Comparison of ENCODE assay signal across 14 cellular contexts in the genomic region with DNA sequence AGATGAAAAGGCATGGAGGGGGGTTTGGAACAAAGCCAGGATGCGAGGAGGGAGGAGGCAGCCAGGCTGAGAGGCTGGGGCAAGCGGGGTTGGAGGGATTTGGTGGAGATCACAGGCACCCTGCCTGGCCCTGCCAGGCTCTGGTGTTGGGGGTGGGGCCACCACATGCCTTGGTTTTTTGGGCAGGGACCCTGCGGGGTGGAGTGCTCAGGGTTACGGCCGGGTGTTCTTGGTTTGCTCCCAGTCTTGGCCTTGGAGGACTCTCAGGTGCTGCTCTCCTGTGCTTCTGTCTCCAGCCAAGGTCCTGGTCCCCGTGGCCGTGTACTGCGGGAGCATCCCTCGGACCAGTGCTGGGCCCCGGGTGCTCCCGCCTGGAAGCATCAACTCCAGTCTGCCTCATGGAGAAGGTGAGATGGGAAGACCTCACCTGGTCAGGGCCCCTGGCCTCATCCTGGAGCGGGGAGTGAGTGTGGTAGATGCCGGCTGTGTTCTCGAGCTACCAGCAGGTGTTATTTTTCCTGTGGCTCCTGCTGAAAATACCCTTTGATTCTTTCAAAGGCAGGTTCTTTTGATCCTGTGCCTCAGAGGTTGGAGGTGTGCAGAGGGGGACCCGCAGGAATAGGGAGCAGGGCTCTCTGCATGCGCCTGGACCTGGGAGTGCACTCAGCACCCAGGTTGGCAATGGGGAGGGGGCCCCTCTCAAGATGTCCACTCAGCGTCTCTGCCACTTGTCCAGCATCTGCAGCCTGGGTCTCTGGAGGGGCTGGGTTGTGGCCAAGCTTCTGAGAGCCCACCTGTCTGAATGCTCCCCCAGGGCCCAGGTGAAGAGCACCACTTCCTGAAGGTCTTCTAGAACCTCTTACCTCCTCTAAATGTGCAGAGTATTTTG. TPM values are rescaled to one million over a fixed set of nuclear protein-coding genes. Genes with fewer than 3 reads are reported as not detected.
"Had no signal": no experiment of that assay in that cellular context is flagged by ENCODE, and none has a peak within 500 bp of the region (broad histone marks: within the 10 kb centered on the region; RNA-seq: fewer than 3 reads in every experiment).

No MANE protein-coding gene starts in this region.

- H3K79me2 ChIP-seq: parathyroid adenoma had no signal

- H2AFZ ChIP-seq: neural progenitor cell, parathyroid adenoma had no signal

- H3K27ac Mint-ChIP-seq: neural progenitor cell; T-helper 1 cell treated with Interleukin-12 subunit alpha and Interleukin-12 subunit beta and Interleukin-4 antibody, amounts not matched to agents 30 μg/mL and 1 μg/mL, for 36 hours had no signal

- H3K4me1 ChIP-seq: adrenal gland, parathyroid adenoma had no signal

- H3K4me3 ChIP-seq: adrenal gland, cardiac muscle cell, esophagus muscularis mucosa, neural progenitor cell had no signal

- H3K9ac ChIP-seq: neural progenitor cell, parathyroid adenoma had no signal

- DNase-seq: activated CD4-positive, alpha-beta T cell treated with anti-CD3 and anti-CD28 coated beads, Interleukin-2, amount 50 U/mL, for 48 hours; activated naive CD4-positive, alpha-beta T cell treated with anti-CD3 and anti-CD28 coated beads, Interleukin-2, amount 50 U/mL, for 16 hours; stimulated activated CD4-positive, alpha-beta T cell treated with anti-CD3 and anti-CD28 coated beads, Interleukin-2, amount 100 ng/mL, for 48 hours; stimulated activated naive CD4-positive, alpha-beta T cell treated with Interleukin-2 at 50 U/mL for 16 hours; trophoblast cell; WERI-Rb-1 had no signal

- H3K36me3 ChIP-seq: adrenal gland, cardiac muscle cell, esophagus muscularis mucosa, neural progenitor cell, WERI-Rb-1 had no signal

- H3K4me2 ChIP-seq: neural progenitor cell had no signal

- H3K27ac ChIP-seq: cardiac muscle cell, esophagus muscularis mucosa, neural progenitor cell, parathyroid adenoma, WERI-Rb-1 had no signal

- ATAC-seq: SK-N-SH treated with all-trans-retinoic acid at 6 μM for 48 hours had no signal

- H3K4me3 Mint-ChIP-seq: T-helper 1 cell treated with Interleukin-12 subunit alpha and Interleukin-12 subunit beta and Interleukin-4 antibody, amounts not matched to agents 30 μg/mL and 1 μg/mL, for 36 hours had no signal

- H3K36me3 Mint-ChIP-seq: neural progenitor cell had no signal

- H3K9me3 Mint-ChIP-seq: neural progenitor cell; T-helper 1 cell treated with Interleukin-12 subunit alpha and Interleukin-12 subunit beta and Interleukin-4 antibody, amounts not matched to agents 30 μg/mL and 1 μg/mL, for 36 hours had no signal

- H3K27me3 ChIP-seq: adrenal gland, cardiac muscle cell, esophagus muscularis mucosa, neural progenitor cell had no signal

- H3K9me3 ChIP-seq: adrenal gland, esophagus muscularis mucosa had no signal

RNA-seq across cellular contexts. Expression of a gene that starts 17.0 kb away (rescaled TPM):
- total RNA-seq: kidney epithelial cell had no signal
- polyA plus RNA-seq: cardiac muscle cell had no signal
